ENCODE assay signal across 27 cellular contexts in the genomic region with DNA sequence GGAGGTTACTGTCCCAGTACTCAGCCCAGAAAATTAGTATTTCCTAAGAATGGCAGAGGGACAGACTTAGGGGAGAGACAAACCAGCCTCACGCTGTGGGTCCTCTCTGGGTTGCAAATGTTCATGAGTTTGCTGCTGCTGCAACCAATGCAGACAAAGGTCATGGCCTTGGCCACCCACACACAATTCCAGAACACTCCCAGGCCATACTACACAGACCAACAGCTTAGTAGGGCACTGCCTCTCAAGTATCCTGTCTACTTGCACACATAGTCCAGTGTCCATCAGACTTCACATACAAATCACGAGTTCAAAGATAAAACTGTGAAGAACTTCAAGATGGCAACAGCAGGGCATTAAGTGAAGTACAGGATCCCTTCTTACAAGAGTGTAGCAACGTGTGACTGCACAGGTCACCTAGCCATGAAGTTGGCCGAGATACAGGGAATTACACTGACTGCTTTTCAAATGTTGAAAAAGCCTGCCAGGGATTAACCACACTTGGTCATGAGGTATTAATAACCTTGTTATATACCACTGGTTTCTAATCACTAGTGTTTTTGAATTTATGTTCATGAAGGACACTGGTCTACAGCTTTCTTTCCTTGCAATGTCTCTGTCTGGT.
"Had no signal": no experiment of that assay in that cellular context is flagged by ENCODE, and none has a peak within 500 bp of the region (broad histone marks: within the 10 kb centered on the region; RNA-seq: fewer than 3 reads in every experiment).

No MANE protein-coding gene starts in this region.

- H3K9me3 ChIP-seq: prostate gland had no signal

- H3K27ac Mint-ChIP-seq: mesothelial cell of epicardium; naive thymus-derived CD4-positive, alpha-beta T cell; natural killer cell treated with Interleukin-12 subunit alpha and Interleukin-12 subunit beta and Interleukin-15 and Interleukin-18, amount 100 ng/mL, for 72 hours; stimulated activated memory B cell treated with anti-CD40 and anti-IgM and Interleukin-4, amounts not matched to agents 10 μg/mL and 1 μg/mL and 100 μg/mL, for 72 hours; type B pancreatic cell had no signal

- H3K27me3 ChIP-seq: left lung, pancreas, sigmoid colon, spleen, tibial nerve, vagina had no signal

- H3K27ac ChIP-seq: left lung, pancreas, prostate gland, sigmoid colon, spleen, tibial nerve, vagina had no signal

- H3K4me3 ChIP-seq: left lung, lung, pancreas, prostate gland, sigmoid colon, spleen, tibial nerve, vagina had no signal

- H3K4me3 Mint-ChIP-seq: mesothelial cell of epicardium; naive thymus-derived CD4-positive, alpha-beta T cell; natural killer cell treated with Interleukin-12 subunit alpha and Interleukin-12 subunit beta and Interleukin-15 and Interleukin-18, amount 100 ng/mL, for 72 hours; stimulated activated memory B cell treated with anti-CD40 and anti-IgM and Interleukin-4, amounts not matched to agents 10 μg/mL and 1 μg/mL and 100 μg/mL, for 72 hours; stimulated activated naive CD8-positive, alpha-beta T cell treated with anti-CD3 and anti-CD28 coated beads, Interleukin-15, amount 100 ng/mL, for 72 hours; type B pancreatic cell had no signal

- ATAC-seq: left colon; left lung; naive thymus-derived CD4-positive, alpha-beta T cell; natural killer cell treated with Interleukin-12 subunit alpha and Interleukin-12 subunit beta and Interleukin-15 and Interleukin-18, amount 100 ng/mL, for 72 hours; pancreas; right cardiac atrium; stimulated activated memory B cell treated with anti-CD40 and anti-IgM and Interleukin-4, amounts not matched to agents 10 μg/mL and 1 μg/mL and 100 μg/mL, for 72 hours; stimulated activated naive CD8-positive, alpha-beta T cell treated with anti-CD3 and anti-CD28 coated beads, Interleukin-15, amount 100 ng/mL, for 72 hours had no signal

- H3K4me1 ChIP-seq: left lung, pancreas, prostate gland, sigmoid colon, spleen, tibial nerve, vagina had no signal

- H3K27me3 Mint-ChIP-seq: naive thymus-derived CD4-positive, alpha-beta T cell; natural killer cell treated with Interleukin-12 subunit alpha and Interleukin-12 subunit beta and Interleukin-15 and Interleukin-18, amount 100 ng/mL, for 72 hours; stimulated activated memory B cell treated with anti-CD40 and anti-IgM and Interleukin-4, amounts not matched to agents 10 μg/mL and 1 μg/mL and 100 μg/mL, for 72 hours; stimulated activated naive CD8-positive, alpha-beta T cell treated with anti-CD3 and anti-CD28 coated beads, Interleukin-15, amount 100 ng/mL, for 72 hours; type B pancreatic cell had no signal

- H3K4me1 Mint-ChIP-seq: mesothelial cell of epicardium; stimulated activated memory B cell treated with anti-CD40 and anti-IgM and Interleukin-4, amounts not matched to agents 10 μg/mL and 1 μg/mL and 100 μg/mL, for 72 hours; stimulated activated naive CD8-positive, alpha-beta T cell treated with anti-CD3 and anti-CD28 coated beads, Interleukin-15, amount 100 ng/mL, for 72 hours had no signal

- DNase-seq: hippocampal formation; kidney; left colon; left lung; mesendoderm; naive thymus-derived CD4-positive, alpha-beta T cell; pancreas; posterior cingulate gyrus; retina; right cardiac atrium; sigmoid colon; small intestine; spleen; stimulated activated CD4-positive, alpha-beta T cell treated with anti-CD3 and anti-CD28 coated beads, Interleukin-2, amount 100 ng/mL, for 48 hours; stimulated activated CD4-positive, alpha-beta T cell treated with anti-CD3 and anti-CD28 coated beads, Interleukin-4, amount 100 ng/mL, for 4 hours; stimulated activated CD8-positive, alpha-beta memory T cell treated with anti-CD3 and anti-CD28 coated beads, Interleukin-4, amount 100 ng/mL, for 48 hours; stimulated activated naive CD4-positive, alpha-beta T cell treated with Interleukin-2 at 50 U/mL for 16 hours; stimulated activated naive CD8-positive, alpha-beta T cell treated with anti-CD3 and anti-CD28 coated beads, Interleukin-15, amount 100 ng/mL, for 72 hours; substantia nigra had no signal
